Comparison of ENCODE assay signal across 17 cellular contexts in the genomic region with DNA sequence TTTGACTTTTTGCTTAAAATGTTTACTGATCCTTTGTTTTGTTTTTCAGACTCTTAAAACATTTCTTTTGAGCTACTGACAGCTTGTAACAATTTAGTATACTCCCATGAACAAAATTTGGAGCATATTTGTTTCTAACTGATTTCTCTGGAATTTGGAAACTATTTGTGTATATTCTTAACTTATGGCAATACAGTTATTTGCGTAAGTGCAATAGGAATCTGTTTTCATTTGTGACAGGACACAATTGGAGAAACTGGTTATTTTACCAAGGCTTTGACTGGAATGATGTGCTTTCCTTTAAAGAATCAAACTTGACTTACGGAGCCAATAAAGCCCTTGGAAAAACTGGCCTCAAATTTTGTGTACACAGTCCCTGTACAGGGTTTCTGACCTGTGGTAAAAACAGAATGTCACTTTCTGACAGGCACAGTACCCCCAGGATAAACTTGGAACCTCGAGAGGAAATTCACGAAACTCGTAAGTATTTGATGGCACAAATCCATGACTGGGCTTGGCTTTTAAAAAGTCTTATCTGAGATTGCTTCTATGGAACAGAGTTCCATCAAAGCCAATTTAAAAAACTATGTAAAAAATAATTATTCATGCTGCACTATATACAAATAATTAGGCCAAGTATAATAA.
A peak's percentile ranks its signal among the peaks of the same experiment; 100 is the strongest.
DNase-seq lines count a peak whose midpoint lies in the region; ATAC-seq and TF ChIP-seq lines count a peak whose summit lies in the region.
"Had no signal": no experiment of that assay in that cellular context is flagged by ENCODE, and none has a peak within 500 bp of the region (broad histone marks: within the 10 kb centered on the region; RNA-seq: fewer than 3 reads in every experiment).

No MANE protein-coding gene starts in this region.

- DNase-seq in astrocyte of the hippocampus (ENCODE audit: low read depth, low spot score) (peak; percentile 4), fibroblast of the aortic adventitia (ENCODE audit: low read depth) (peak; percentile 86), endothelial cell (ENCODE audit: low spot score) (no peak)
- DNase-seq in stimulated activated CD4-positive, alpha-beta T cell treated with anti-CD3 and anti-CD28 coated beads, Interleukin-2, amount 100 ng/mL, for 24 hours: no peak
- DNase-seq: Calu3; CD4-positive, CD25-positive, alpha-beta regulatory T cell; KBM-7; NCI-H1436; NCI-H2029; NCI-H2171; NCI-H446 treated with DMSO at 0.1 percent for 48 hours; OCI-M1 had no signal

- no peaks in the 10 kb centered on the region for H3K9me3 ChIP-seq in skeletal muscle tissue (ENCODE audit: control insufficient read depth in 3 of 3, low read length in 3 of 3)

- no peaks in the 10 kb centered on the region for H3K4me1 ChIP-seq in skeletal muscle tissue (ENCODE audit: control insufficient read depth in 3 of 3, insufficient read depth in 3 of 3, low read length in 3 of 3)

- TF ChIP-seq CTCF in VCaP (conservative IDR thresholded peaks at IDR 0.05): no peak
- no peak for TF ChIP-seq CTCF in fibroblast of the aortic adventitia (IDR thresholded peaks at IDR 0.05; ENCODE audit: insufficient read depth, low read length)
- no peak for TF ChIP-seq CTCF in endothelial cell (IDR thresholded peaks at IDR 0.05; ENCODE audit: unreplicated experiment)

- H3K27ac Mint-ChIP-seq in endothelial cell (ENCODE audit: unreplicated experiment): no peak overlapping the region
- H3K27ac Mint-ChIP-seq: B cell; CD4-positive, CD25-positive, alpha-beta regulatory T cell had no signal

- no peaks in the 10 kb centered on the region for H3K9me3 Mint-ChIP-seq in endothelial cell (ENCODE audit: unreplicated experiment)
- H3K9me3 Mint-ChIP-seq: CD4-positive, CD25-positive, alpha-beta regulatory T cell had no signal

- no peak for ATAC-seq in HG02870 (IDR thresholded peaks at IDR 0.05; ENCODE audit: unreplicated experiment)

- no peaks in the 10 kb centered on the region for H3K36me3 Mint-ChIP-seq in endothelial cell (ENCODE audit: low read depth, unreplicated experiment)

- H3K27ac ChIP-seq in VCaP: peak overlapping the region; percentile 26
- peak overlapping the region; percentile 15 for H3K27ac ChIP-seq in skeletal muscle tissue (ENCODE audit: low read depth, low read length)
- H3K27ac ChIP-seq: RWPE1 had no signal

- H3K4me3 Mint-ChIP-seq in endothelial cell (ENCODE audit: unreplicated experiment): no peak overlapping the region
- H3K4me3 Mint-ChIP-seq: B cell; CD4-positive, CD25-positive, alpha-beta regulatory T cell had no signal

- H3K4me1 Mint-ChIP-seq in endothelial cell (ENCODE audit: unreplicated experiment): peaks cover 25% of the 10 kb centered on the region
- H3K4me1 Mint-ChIP-seq: B cell had no signal

- no peaks in the 10 kb centered on the region for H3K27me3 ChIP-seq in skeletal muscle tissue (ENCODE audit: control insufficient read depth in 3 of 3, insufficient read depth in 3 of 3, low read length in 3 of 3)

- H3K9ac ChIP-seq in skeletal muscle tissue (ENCODE audit: low read depth in 1 of 3, low read length in 3 of 3): no peak overlapping the region

- H3K4me3 ChIP-seq in fibroblast of the aortic adventitia (ENCODE audit: low read depth, low read length) (no peak overlapping the region), skeletal muscle tissue (ENCODE audit: low read length in 3 of 3) (no peak overlapping the region)

- peaks cover 5% of the 10 kb centered on the region for H3K27me3 Mint-ChIP-seq in endothelial cell (ENCODE audit: unreplicated experiment)
- H3K27me3 Mint-ChIP-seq: B cell; CD4-positive, CD25-positive, alpha-beta regulatory T cell had no signal

- no peaks in the 10 kb centered on the region for H3K36me3 ChIP-seq in skeletal muscle tissue (ENCODE audit: control insufficient read depth in 3 of 3, insufficient read depth in 3 of 3, low read length in 3 of 3)

Comparison
In these comparisons a context has a peak if more than half of its experiments do, and no peak if none do; other contexts are left out.
1. DNase-seq: peak in astrocyte of the hippocampus (single experiment) and fibroblast of the aortic adventitia (single experiment); none in stimulated activated CD4-positive, alpha-beta T cell treated with anti-CD3 and anti-CD28 coated beads, Interleukin-2, amount 100 ng/mL, for 24 hours (0 of 2) and endothelial cell (single experiment).